ENCODE assay signal across 27 cellular contexts in genomic region chr11:70407121-70407520, GRCh38. TPM values are rescaled to one million over a fixed set of nuclear protein-coding genes. Genes with fewer than 3 reads are reported as not detected.
"Had no signal": no experiment of that assay in that cellular context is flagged by ENCODE, and none has a peak within 500 bp of the region (broad histone marks: within the 10 kb centered on the region; RNA-seq: fewer than 3 reads in every experiment).

No MANE protein-coding gene starts in this region.

- ATAC-seq: lower lobe of right lung; naive thymus-derived CD8-positive, alpha-beta T cell; pancreas; right cardiac atrium; sciatic nerve; stimulated activated naive B cell treated with anti-CD40 and anti-IgM and Interleukin-4, amounts not matched to agents 10 μg/mL and 1 μg/mL and 100 μg/mL, for 72 hours; stimulated activated naive CD8-positive, alpha-beta T cell treated with anti-CD3 and anti-CD28 coated beads, Interleukin-15, Interleukin-2, amounts not matched to agents 100 U/mL and 50 U/mL, for 24 hours; upper lobe of right lung had no signal

- H3K9me3 Mint-ChIP-seq: naive thymus-derived CD8-positive, alpha-beta T cell; nephron; neural progenitor cell; stimulated activated naive B cell treated with anti-CD40 and anti-IgM and Interleukin-4, amounts not matched to agents 10 μg/mL and 1 μg/mL and 100 μg/mL, for 72 hours had no signal

- H3K36me3 ChIP-seq: neural progenitor cell, neutrophil had no signal

- H3K4me1 Mint-ChIP-seq: naive thymus-derived CD8-positive, alpha-beta T cell had no signal

- H3K9me3 ChIP-seq: lower lobe of right lung, neutrophil, pancreas, prostate gland, stomach, testis, thyroid gland, transverse colon, upper lobe of right lung had no signal

- H3K27ac ChIP-seq: hepatocyte, lower lobe of right lung, neural progenitor cell, neutrophil, pancreas, prostate gland, skin epidermis, stomach, testis, thyroid gland, transverse colon, upper lobe of right lung had no signal

- DNase-seq: islet precursor cell; lower lobe of right lung; mammary epithelial cell; mesenchymal stem cell; naive thymus-derived CD8-positive, alpha-beta T cell; occipital lobe; retina; right cardiac atrium; stimulated activated CD4-positive, alpha-beta T cell treated with anti-CD3 and anti-CD28 coated beads, Interleukin-12 subunit alpha, Interleukin-12 subunit beta, amount 100 ng/mL, for 4 hours; stimulated activated CD4-positive, alpha-beta T cell treated with anti-CD3 and anti-CD28 coated beads, Interleukin-15, amount 100 ng/mL, for 24 hours; stimulated activated CD4-positive, alpha-beta T cell treated with anti-CD3 and anti-CD28 coated beads, Interleukin-2, amount 100 ng/mL, for 24 hours; stimulated activated CD4-positive, alpha-beta T cell treated with anti-CD3 and anti-CD28 coated beads, Interleukin-4, amount 100 ng/mL, for 1 hour; stimulated activated naive B cell treated with anti-CD40 and anti-IgM and Interleukin-4, amounts not matched to agents 10 μg/mL and 1 μg/mL and 100 μg/mL, for 72 hours; stimulated activated naive CD8-positive, alpha-beta T cell treated with anti-CD3 and anti-CD28 coated beads, Interleukin-15, Interleukin-2, amounts not matched to agents 100 U/mL and 50 U/mL, for 24 hours; stomach; testis; thyroid gland; transverse colon; upper lobe of right lung had no signal

- H3K36me3 Mint-ChIP-seq: naive thymus-derived CD8-positive, alpha-beta T cell had no signal

- H3K4me3 Mint-ChIP-seq: naive thymus-derived CD8-positive, alpha-beta T cell; nephron; neural progenitor cell; stimulated activated naive B cell treated with anti-CD40 and anti-IgM and Interleukin-4, amounts not matched to agents 10 μg/mL and 1 μg/mL and 100 μg/mL, for 72 hours had no signal

- H3K4me1 ChIP-seq: lower lobe of right lung, pancreas, prostate gland, upper lobe of right lung had no signal

- H3K4me3 ChIP-seq: hepatocyte, lower lobe of right lung, neural progenitor cell, pancreas, prostate gland, skin epidermis, stomach, testis, thyroid gland, transverse colon, upper lobe of right lung had no signal

- H3K27ac Mint-ChIP-seq: naive thymus-derived CD8-positive, alpha-beta T cell; nephron; neural progenitor cell; stimulated activated naive B cell treated with anti-CD40 and anti-IgM and Interleukin-4, amounts not matched to agents 10 μg/mL and 1 μg/mL and 100 μg/mL, for 72 hours had no signal

- H3K27me3 ChIP-seq: hepatocyte, neural progenitor cell, pancreas, testis, thyroid gland, transverse colon, upper lobe of right lung had no signal

- H3K9ac ChIP-seq: neural progenitor cell had no signal

RNA-seq across cellular contexts. Expression of gene CTTN, which starts 8.8 kb away (rescaled TPM):
- polyA plus RNA-seq: naive thymus-derived CD8-positive, alpha-beta T cell had no signal
